Comparison of ENCODE assay signal across 10 cellular contexts in genomic region chr10:103982639-103983038, GRCh38. TPM values are rescaled to one million over a fixed set of nuclear protein-coding genes. Genes with fewer than 3 reads are reported as not detected.
A peak's percentile ranks its signal among the peaks of the same experiment; 100 is the strongest.
DNase-seq lines count a peak whose midpoint lies in the region; ATAC-seq and TF ChIP-seq lines count a peak whose summit lies in the region.
"Had no signal": no experiment of that assay in that cellular context is flagged by ENCODE, and none has a peak within 500 bp of the region (broad histone marks: within the 10 kb centered on the region; RNA-seq: fewer than 3 reads in every experiment).

No MANE protein-coding gene starts in this region.

- BruUV-seq in A673 (replicated peaks; lab: Mats Ljungman, UMichigan): no TSS peak

- no peak overlapping the region for H3K4me3 ChIP-seq in A673 (ENCODE audit: low read depth, low read length, poor library complexity, severe bottlenecking)
- H3K4me3 ChIP-seq in GM06990 (replicated peaks; ENCODE audit: low read depth, low read length): no peak overlapping the region
- no peak overlapping the region for H3K4me3 ChIP-seq in RWPE2 (ENCODE audit: severe bottlenecking)

- peak; percentile 38 for TF ChIP-seq CTCF in A673 (conservative IDR thresholded peaks at IDR 0.05; ENCODE audit: low read depth, low read length)
- TF ChIP-seq CTCF in GM06990 (IDR thresholded peaks at IDR 0.05; ENCODE audit: insufficient read depth, low read length, poor library complexity, severe bottlenecking): peak; percentile 47
- peak; percentile 29 for TF ChIP-seq CTCF in RWPE2 (IDR thresholded peaks at IDR 0.05; ENCODE audit: poor library complexity, severe bottlenecking)
- peak; percentile 12 for TF ChIP-seq CTCF in glutamatergic neuron (IDR thresholded peaks at IDR 0.05; ENCODE audit: partially characterized antibody, unreplicated experiment)

- H3K9me3 ChIP-seq in A673 (ENCODE audit: low read depth, low read length, poor library complexity, severe bottlenecking) (no peaks in the 10 kb centered on the region), RWPE2 (ENCODE audit: severe bottlenecking) (no peaks in the 10 kb centered on the region)

- peak overlapping the region; percentile 77 for H3K27ac Mint-ChIP-seq in glutamatergic neuron (ENCODE audit: unreplicated experiment)

- no peaks in the 10 kb centered on the region for H3K36me3 Mint-ChIP-seq in glutamatergic neuron (ENCODE audit: unreplicated experiment)
- H3K36me3 Mint-ChIP-seq: memory B cell had no signal

- H3K36me3 ChIP-seq in A673 (ENCODE audit: insufficient read depth, low read length, poor library complexity, severe bottlenecking) (no peaks in the 10 kb centered on the region), GM06990 (ENCODE audit: control insufficient read depth, insufficient read depth, low read length) (no peaks in the 10 kb centered on the region), RWPE2 (ENCODE audit: low read depth) (peaks cover 8% of the 10 kb centered on the region; the same call in 1 of the 2 replicates)

- H3K4me1 Mint-ChIP-seq in glutamatergic neuron (ENCODE audit: low read depth, unreplicated experiment): peaks cover 33% of the 10 kb centered on the region

- POLR2A ChIA-PET in A673 (lab: Charles Lee; ENCODE audit: low non-redundant PET): no interaction called here

- peak overlapping the region; percentile 60 for H3K4me3 Mint-ChIP-seq in glutamatergic neuron (ENCODE audit: unreplicated experiment)
- H3K4me3 Mint-ChIP-seq: brain had no signal

- DNase-seq in A673 (ENCODE audit: low spot score): no peak
- no peak for DNase-seq in GM06990 (ENCODE audit: extremely low read depth, insufficient read length)
- DNase-seq in RWPE2 (ENCODE audit: low spot score): no peak
- peak; percentile 46 for DNase-seq in glutamatergic neuron
- no peak for DNase-seq in middle frontal gyrus (ENCODE audit: extremely low spot score, low spot score)
- no peak for DNase-seq in NCI-H2196 treated with DMSO at 0.1 percent for 48 hours (lab: John Stamatoyannopoulos, UW; ENCODE audit: unreplicated experiment)

- H3K27me3 ChIP-seq in A673 (replicated peaks; ENCODE audit: insufficient read depth, low read depth, low read length, poor library complexity) (no peaks in the 10 kb centered on the region), GM06990 (replicated peaks; ENCODE audit: control insufficient read depth, insufficient read depth, low read length) (no peaks in the 10 kb centered on the region), RWPE2 (ENCODE audit: insufficient read depth, poor library complexity, severe bottlenecking) (no peaks in the 10 kb centered on the region)

- intact Hi-C loops in A673 (cut with micrococcal nuclease; ENCODE audit: unreplicated experiment): no loop called here

- CTCF ChIA-PET in A673 (lab: Charles Lee): interaction anchor here (0.5 kb wide), 1 partner anchor 9 kb away, joined by 6 read pairs; no protein-coding TSS in a partner anchor

- peaks cover 2% of the 10 kb centered on the region for H3K27me3 Mint-ChIP-seq in glutamatergic neuron (ENCODE audit: unreplicated experiment)
- H3K27me3 Mint-ChIP-seq: memory B cell had no signal

- H3K27ac ChIP-seq in A673 (ENCODE audit: low read depth, low read length, poor library complexity, severe bottlenecking) (no peak overlapping the region), RWPE2 (ENCODE audit: poor library complexity, severe bottlenecking) (no peak overlapping the region)

- ATAC-seq in RWPE2 (ENCODE audit: low read depth): no peak
- no peak for ATAC-seq in GM19035 (IDR thresholded peaks at IDR 0.05; ENCODE audit: unreplicated experiment)
- ATAC-seq in GM21515 (IDR thresholded peaks at IDR 0.05; ENCODE audit: unreplicated experiment): no peak

- H3K9me3 Mint-ChIP-seq in glutamatergic neuron (ENCODE audit: unreplicated experiment): no peaks in the 10 kb centered on the region
- H3K9me3 Mint-ChIP-seq: memory B cell had no signal

- H3K4me1 ChIP-seq in A673 (ENCODE audit: insufficient read depth, low read length, poor library complexity, severe bottlenecking) (peaks cover 37% of the 10 kb centered on the region), RWPE2 (ENCODE audit: insufficient read depth, poor library complexity, severe bottlenecking) (peaks cover 18% of the 10 kb centered on the region)

RNA-seq across cellular contexts. Expression of gene SLK, which starts 15.7 kb away (rescaled TPM):
- total RNA-seq in A673 (2021) (39.1 and 41.0 TPM in 2 replicates), glutamatergic neuron (ENCODE audit: unreplicated experiment) (122 TPM)
